In the genomic region with DNA sequence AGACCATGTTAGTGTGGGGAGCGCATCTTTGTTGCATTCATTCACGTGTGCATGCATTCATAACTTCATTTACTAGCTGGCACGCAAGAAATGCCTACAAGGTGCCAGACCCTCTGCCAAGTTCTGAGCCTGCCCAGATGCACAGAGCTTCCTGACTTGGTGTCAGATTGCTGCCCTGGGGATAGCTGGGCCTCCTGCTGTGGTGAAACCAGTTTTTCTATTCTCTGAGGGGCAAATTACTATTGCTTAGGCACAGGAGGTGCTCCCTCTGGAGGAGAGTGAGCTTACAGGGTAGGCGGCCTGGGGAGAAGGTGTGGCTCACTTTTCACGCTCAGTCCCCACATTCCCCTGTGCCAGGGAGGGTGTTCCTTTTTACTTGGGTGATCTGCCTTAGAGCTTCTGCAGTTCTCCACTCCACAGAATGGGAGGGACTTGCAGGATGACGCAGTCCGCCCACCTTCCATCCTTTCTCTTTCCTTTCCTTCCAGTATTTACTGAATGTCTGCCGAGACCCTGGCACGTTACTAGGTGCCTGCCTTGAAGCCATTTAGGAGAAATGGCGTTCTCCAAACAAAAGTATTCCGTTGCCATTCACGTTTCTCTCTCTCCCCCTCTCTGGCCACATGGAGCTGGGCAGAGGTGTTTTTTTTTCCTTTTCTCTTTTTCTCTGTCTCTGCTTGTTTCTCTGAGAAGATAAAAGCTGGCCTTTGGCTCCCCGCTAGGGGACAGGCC, we compare ENCODE assay signal across 8 cellular contexts. TPM values are rescaled to one million over a fixed set of nuclear protein-coding genes. Genes with fewer than 3 reads are reported as not detected.
A peak's percentile ranks its signal among the peaks of the same experiment; 100 is the strongest.
DNase-seq lines count a peak whose midpoint lies in the region; ATAC-seq and TF ChIP-seq lines count a peak whose summit lies in the region.

No MANE protein-coding gene starts in this region.

- in situ Hi-C loops in KBM-7 (cut with MboI; ENCODE audit: low pct_unique_long_range_greater_than_20kb, low sequenced_read_pairs): no loop called here

- no peak overlapping the region for H4K12ac ChIP-seq in trophoblast cell (ENCODE audit: low read depth, low read length)

- H2AK5ac ChIP-seq in trophoblast cell (ENCODE audit: low read length): no peak overlapping the region

- H4K91ac ChIP-seq in trophoblast cell (ENCODE audit: low read depth, low read length): peak overlapping the region; percentile 45

- H3K79me2 ChIP-seq in trophoblast cell (ENCODE audit: control insufficient read depth, insufficient read depth, low read length, poor library complexity): no peaks in the 10 kb centered on the region

- no peak overlapping the region for H3K4ac ChIP-seq in trophoblast cell (ENCODE audit: low read depth, low read length)

- H3K79me1 ChIP-seq in trophoblast cell (ENCODE audit: low read length): peaks cover 18% of the 10 kb centered on the region

- WGBS in gastroesophageal sphincter (ENCODE audit: low coverage in 1 of 2), 2 donors: 25 to 32% methylated on average over 5 to 12 of the region's 13 CpGs
- no CpG with 5 or more reads among the region's 13 CpGs for WGBS in trophoblast cell (ENCODE audit: extremely low coverage, insufficient coverage, insufficient read length)

- no peaks in the 10 kb centered on the region for H3K36me3 ChIP-seq in SK-N-MC (ENCODE audit: insufficient read depth, low read length)
- no peaks in the 10 kb centered on the region for H3K36me3 ChIP-seq in gastroesophageal sphincter
- H3K36me3 ChIP-seq in trophoblast cell (ENCODE audit: control insufficient read depth in 1 of 2, insufficient read depth in 2 of 2, low read length in 2 of 2): no peaks in the 10 kb centered on the region

- no peak for TF ChIP-seq POLR2A in gastroesophageal sphincter (IDR thresholded peaks at IDR 0.05)

- H4K8ac ChIP-seq in trophoblast cell (ENCODE audit: low read depth, low read length): peak overlapping the region; percentile 0

- H3K27me3 ChIP-seq in gastroesophageal sphincter (no peaks in the 10 kb centered on the region), trophoblast cell (ENCODE audit: insufficient read depth, low read length) (no peaks in the 10 kb centered on the region)

- no peak overlapping the region for H3K18ac ChIP-seq in trophoblast cell (ENCODE audit: low read length)

- peak overlapping the region; percentile 14 for H2BK5ac ChIP-seq in trophoblast cell (ENCODE audit: low read depth, low read length, poor library complexity)

- H2BK120ac ChIP-seq in trophoblast cell (ENCODE audit: insufficient read depth, low read length, poor library complexity): peak overlapping the region; percentile 22

- ATAC-seq in gastroesophageal sphincter (peak; percentile 71), HG02798 (IDR thresholded peaks at IDR 0.05; ENCODE audit: poor library complexity, unreplicated experiment) (no peak), GM19351 (IDR thresholded peaks at IDR 0.05; ENCODE audit: unreplicated experiment) (no peak)

- peak; percentile 47 for TF ChIP-seq CTCF in AG10803 (conservative IDR thresholded peaks at IDR 0.05; ENCODE audit: low read length)
- TF ChIP-seq CTCF in gastroesophageal sphincter (IDR thresholded peaks at IDR 0.05): no peak

- H3K9me3 ChIP-seq in SK-N-MC (ENCODE audit: low read depth, low read length) (no peaks in the 10 kb centered on the region), gastroesophageal sphincter (no peaks in the 10 kb centered on the region), trophoblast cell (ENCODE audit: insufficient read depth, low read depth, low read length) (no peaks in the 10 kb centered on the region)

- H3K4me3 ChIP-seq in AG10803 (ENCODE audit: low read length) (no peak overlapping the region), SK-N-MC (peak overlapping the region; percentile 51), gastroesophageal sphincter (peak overlapping the region in 1 of 2 donors; percentile 14), trophoblast cell (ENCODE audit: low read depth, low read length) (no peak overlapping the region)

- peak; percentile 67 for DNase-seq in AG10803 (ENCODE audit: low read depth)
- peak; percentile 44 for DNase-seq in KBM-7
- peak; percentile 84 for DNase-seq in SK-N-MC (ENCODE audit: low read depth, low spot score)
- peak; percentile 96 to 97 for DNase-seq in trophoblast cell
- DNase-seq in NCI-H774 (lab: John Stamatoyannopoulos, UW): no peak

- H3K23ac ChIP-seq in trophoblast cell (ENCODE audit: low read length): no peak overlapping the region

- peak overlapping the region; percentile 11 for H2AFZ ChIP-seq in trophoblast cell (ENCODE audit: insufficient read depth, low read length, poor library complexity)

- no peak for TF ChIP-seq EP300 in gastroesophageal sphincter (IDR thresholded peaks at IDR 0.05)

- H3K4me1 ChIP-seq in gastroesophageal sphincter (peaks cover 0 to 24% (median 16%) of the 10 kb centered on the region in 3 donors), trophoblast cell (ENCODE audit: control insufficient read depth in 1 of 2, insufficient read depth in 2 of 2, low read length in 2 of 2) (peaks cover 22 to 29% of the 10 kb centered on the region in 2 experiments)

- peak overlapping the region; percentile 44 for H3K4me2 ChIP-seq in trophoblast cell (ENCODE audit: low read length)

- peak overlapping the region; percentile 58 for H2BK12ac ChIP-seq in trophoblast cell (ENCODE audit: low read length)

- H3K14ac ChIP-seq in trophoblast cell (ENCODE audit: low read length): no peak overlapping the region

- H3K9ac ChIP-seq in SK-N-MC (ENCODE audit: insufficient read length): peak overlapping the region; percentile 40
- H3K9ac ChIP-seq in trophoblast cell (ENCODE audit: low read length): no peak overlapping the region

- peak overlapping the region; percentile 90 for H3K27ac ChIP-seq in SK-N-MC
- peak overlapping the region; percentile 64 to 85 (median 76) for H3K27ac ChIP-seq in gastroesophageal sphincter
- peak overlapping the region; percentile 62 for H3K27ac ChIP-seq in trophoblast cell (ENCODE audit: low read depth, low read length)

RNA-seq across cellular contexts. Expression of a gene that starts 27.9 kb away (rescaled TPM):
- 100 to 1,000 TPM; 289 to 425 (median 365) TPM for total RNA-seq in gastroesophageal sphincter
- 203 and 211 TPM in 2 replicates for polyA plus RNA-seq in trophoblast cell (2013)
